In genomic region chr15:78716651-78717050, GRCh38 we compare ENCODE assay signal across 16 cellular contexts.
"Had no signal": no experiment of that assay in that cellular context is flagged by ENCODE, and none has a peak within 500 bp of the region (broad histone marks: within the 10 kb centered on the region; RNA-seq: fewer than 3 reads in every experiment).

No MANE protein-coding gene starts in this region.

- H2AFZ ChIP-seq: neural progenitor cell had no signal

- H3K36me3 Mint-ChIP-seq: activated CD4-positive, alpha-beta memory T cell treated with anti-CD3 and anti-CD28 coated beads for 36 hours; activated naive CD8-positive, alpha-beta T cell treated with anti-CD3 and anti-CD28 coated beads for 36 hours; mesothelial cell of epicardium; neural progenitor cell; stimulated activated effector memory CD8-positive, alpha-beta T cell treated with anti-CD3 and anti-CD28 coated beads, Interleukin-12 subunit alpha, Interleukin-12 subunit beta, amount 100 ng/mL, for 72 hours had no signal

- FAIRE-seq: small intestine had no signal

- H3K27ac Mint-ChIP-seq: activated CD4-positive, alpha-beta memory T cell treated with anti-CD3 and anti-CD28 coated beads for 36 hours; activated naive CD8-positive, alpha-beta T cell treated with anti-CD3 and anti-CD28 coated beads for 36 hours; mesothelial cell of epicardium; neural progenitor cell; stimulated activated effector memory CD8-positive, alpha-beta T cell treated with anti-CD3 and anti-CD28 coated beads, Interleukin-12 subunit alpha, Interleukin-12 subunit beta, amount 100 ng/mL, for 72 hours had no signal

- DNase-seq: activated effector memory CD4-positive, alpha-beta T cell treated with anti-CD3 and anti-CD28 coated beads, Interleukin-2, amount 50 U/mL, for 16 hours; activated naive CD8-positive, alpha-beta T cell treated with anti-CD3 and anti-CD28 coated beads for 36 hours; activated T-cell treated with anti-CD3 and anti-CD28 coated beads, Interleukin-2, amount 50 U/mL, for 4 hours; anterior cingulate cortex; colonic mucosa; left lung; retina; small intestine; T-helper 9 cell; tibial artery; uterus had no signal

- H3K36me3 ChIP-seq: cardiac muscle cell, colonic mucosa, left lung, neural progenitor cell, tibial artery, uterus had no signal

- H3K4me2 ChIP-seq: neural progenitor cell had no signal

- H3K4me1 Mint-ChIP-seq: activated naive CD8-positive, alpha-beta T cell treated with anti-CD3 and anti-CD28 coated beads for 36 hours; mesothelial cell of epicardium; neural progenitor cell; stimulated activated effector memory CD8-positive, alpha-beta T cell treated with anti-CD3 and anti-CD28 coated beads, Interleukin-12 subunit alpha, Interleukin-12 subunit beta, amount 100 ng/mL, for 72 hours had no signal

- H3K27me3 ChIP-seq: cardiac muscle cell, colonic mucosa, neural progenitor cell, uterus had no signal

- H3K4me1 ChIP-seq: colonic mucosa, left lung, neural progenitor cell, tibial artery, uterus had no signal

- H3K9me3 Mint-ChIP-seq: activated CD4-positive, alpha-beta memory T cell treated with anti-CD3 and anti-CD28 coated beads for 36 hours; activated T-cell treated with anti-CD3 and anti-CD28 coated beads, Interleukin-2, amount 50 U/mL, for 4 hours; stimulated activated effector memory CD8-positive, alpha-beta T cell treated with anti-CD3 and anti-CD28 coated beads, Interleukin-12 subunit alpha, Interleukin-12 subunit beta, amount 100 ng/mL, for 72 hours had no signal

- H3K4me3 Mint-ChIP-seq: activated CD4-positive, alpha-beta memory T cell treated with anti-CD3 and anti-CD28 coated beads for 36 hours; activated naive CD8-positive, alpha-beta T cell treated with anti-CD3 and anti-CD28 coated beads for 36 hours; activated T-cell treated with anti-CD3 and anti-CD28 coated beads, Interleukin-2, amount 50 U/mL, for 4 hours; mesothelial cell of epicardium; neural progenitor cell; stimulated activated effector memory CD8-positive, alpha-beta T cell treated with anti-CD3 and anti-CD28 coated beads, Interleukin-12 subunit alpha, Interleukin-12 subunit beta, amount 100 ng/mL, for 72 hours had no signal

- ATAC-seq: left lung had no signal

- H3K27ac ChIP-seq: cardiac muscle cell, colonic mucosa, left lung, neural progenitor cell, tibial artery, uterus had no signal

- H3K4me3 ChIP-seq: cardiac muscle cell, colonic mucosa, left lung, neural progenitor cell, tibial artery, uterus had no signal

- H3K9me3 ChIP-seq: colonic mucosa, left lung, tibial artery, uterus had no signal

- H3K9ac ChIP-seq: neural progenitor cell had no signal
